In the genomic region with DNA sequence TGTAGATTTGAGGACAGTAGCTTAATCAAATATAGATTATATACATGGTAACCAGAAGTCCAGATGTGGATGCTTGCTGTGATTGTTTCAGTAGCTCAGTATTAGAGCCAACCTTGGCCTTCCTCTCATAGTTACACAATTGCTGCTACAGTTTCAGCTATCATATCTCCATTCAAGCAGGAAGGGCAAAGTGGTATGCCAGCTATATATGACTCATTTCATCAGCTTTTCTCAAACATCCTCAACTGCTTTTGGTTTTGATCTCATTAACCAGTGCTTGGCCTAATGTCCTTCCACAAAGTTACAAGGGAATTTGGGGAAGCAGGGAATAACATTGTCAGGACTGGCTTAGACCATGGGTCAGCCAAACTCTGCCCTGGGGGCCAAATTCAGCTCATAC, we compare ENCODE assay signal across 9 cellular contexts.
DNase-seq lines count a peak whose midpoint lies in the region; ATAC-seq lines count a peak whose summit lies in the region.
"Had no signal": no experiment of that assay in that cellular context is flagged by ENCODE, and none has a peak within 500 bp of the region (broad histone marks: within the 10 kb centered on the region; RNA-seq: fewer than 3 reads in every experiment).

No MANE protein-coding gene starts in this region.

- peak; percentile 71 for ATAC-seq in GM18520 (IDR thresholded peaks at IDR 0.05; ENCODE audit: unreplicated experiment)
- ATAC-seq in HG03135 (IDR thresholded peaks at IDR 0.05; ENCODE audit: unreplicated experiment), result peak; percentile 80
- ATAC-seq in GM21367 (IDR thresholded peaks at IDR 0.05; ENCODE audit: unreplicated experiment), result no peak

- no peak overlapping the region for H3K4me3 ChIP-seq in skeletal muscle cell (ENCODE audit: low read depth, low read length)

- DNase-seq in astrocyte of the hippocampus (ENCODE audit: low read depth, low spot score) (peak; percentile 64), skeletal muscle cell (ENCODE audit: low read depth) (peak; percentile 54), activated T-cell treated with anti-CD3 and anti-CD28 coated beads for 4 hours (no peak), cortex of kidney (lab: John Stamatoyannopoulos, UW) (no peak)
- DNase-seq: naive B cell, NCI-H2107 had no signal

Comparison
In these comparisons a context has a peak if more than half of its experiments do, and no peak if none do; other contexts are left out.
1. DNase-seq: peak in astrocyte of the hippocampus (single experiment) and skeletal muscle cell (single experiment); none in activated T-cell treated with anti-CD3 and anti-CD28 coated beads for 4 hours (single experiment) and cortex of kidney (single experiment).